1 cellular context compared by ENCODE assay signal in the genomic region with DNA sequence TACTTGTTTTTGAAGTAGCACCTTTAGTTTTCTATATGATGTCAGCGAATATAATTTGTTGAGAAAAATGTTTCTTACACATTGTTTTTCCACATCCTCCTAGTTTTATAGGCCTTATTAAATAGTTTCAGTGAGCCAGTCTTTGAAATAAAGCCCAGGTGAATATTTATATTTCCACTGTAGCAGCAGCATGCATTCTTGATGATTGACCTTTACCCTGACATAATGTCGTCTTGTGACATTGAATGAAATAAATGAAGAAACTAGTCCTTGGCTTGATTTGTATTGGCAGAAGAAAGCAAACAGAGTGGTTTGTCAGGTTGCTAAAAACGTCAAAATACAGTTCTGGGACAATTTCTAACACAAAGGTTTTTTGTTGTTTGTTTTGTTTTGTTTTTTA.
TF ChIP-seq lines count a peak whose summit lies in the region.

No MANE protein-coding gene starts in this region.

TF ChIP-seq in HepG2, 621 proteins besides CTCF, POLR2A, EP300 and RAD21 (continued from another document):
- TF ChIP-seq NR2C2 (CRISPR knock-in tag; IDR thresholded peaks at IDR 0.05; ENCODE audit: borderline replicate concordance), result peak; percentile 15; the same call in 1 of the 2 replicates
- 0 out of 2 replicates have a peak, but pooled peaks have one; percentile 25 for TF ChIP-seq SAP130 (CRISPR knock-in tag; IDR thresholded peaks at IDR 0.05; ENCODE audit: low read depth)
